In the genomic region with DNA sequence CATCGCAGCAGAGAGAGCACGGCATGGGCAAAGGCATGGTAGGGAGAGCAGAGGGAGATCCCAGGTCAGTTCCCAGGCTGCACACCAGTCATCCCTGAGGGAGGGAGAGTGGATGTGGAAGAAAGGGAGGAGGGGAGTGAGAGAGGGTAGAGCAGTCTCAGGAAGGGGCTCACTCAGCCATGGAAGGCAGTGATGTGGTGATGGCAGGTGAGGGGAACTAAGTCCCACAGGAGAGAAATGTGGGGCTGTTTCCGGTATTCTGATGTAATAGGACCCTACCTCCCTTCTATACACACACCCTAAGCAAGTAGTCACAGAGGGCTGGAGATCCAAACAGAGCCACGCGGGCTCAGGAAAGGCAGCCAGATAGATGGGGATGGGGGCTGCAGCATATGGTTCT, we compare ENCODE assay signal across 18 cellular contexts.
DNase-seq lines count a peak whose midpoint lies in the region; ATAC-seq, FAIRE-seq and TF ChIP-seq lines count a peak whose summit lies in the region.
"Had no signal": no experiment of that assay in that cellular context is flagged by ENCODE, and none has a peak within 500 bp of the region (broad histone marks: within the 10 kb centered on the region; RNA-seq: fewer than 3 reads in every experiment).

No MANE protein-coding gene starts in this region.

- no peak for FAIRE-seq in H1 (lab: Jason Lieb, UNC)
- FAIRE-seq: GM12892, GM18507, HepG2, HTR-8/SVneo had no signal

- no peak overlapping the region for H2BK20ac ChIP-seq in H1 (ENCODE audit: low read length)

- H3K4me1 ChIP-seq in BLaER1 (peaks cover 73% of the 10 kb centered on the region), H1 (replicated peaks in 1 of 4; ENCODE audit: control insufficient read depth in 3 of 4, insufficient read depth in 4 of 4, low read length in 3 of 4) (no peaks in the 10 kb centered on the region), mesendoderm (ENCODE audit: control insufficient read depth, low read depth, low read length) (no peaks in the 10 kb centered on the region), neuronal stem cell (ENCODE audit: control insufficient read depth in 2 of 2, insufficient read depth in 1 of 2, low read depth in 1 of 2, low read length in 2 of 2) (no peaks in the 10 kb centered on the region)
- H3K4me1 ChIP-seq: HAP-1 had no signal

- H3K9ac ChIP-seq in BLaER1, result no peak overlapping the region
- no peak overlapping the region for H3K9ac ChIP-seq in H1 (replicated peaks in 1 of 4; ENCODE audit: extremely low read depth in 1 of 4, low read depth in 3 of 4, low read length in 3 of 4)
- no peak overlapping the region for H3K9ac ChIP-seq in mesendoderm (ENCODE audit: low read length)
- no peak overlapping the region for H3K9ac ChIP-seq in neuronal stem cell (ENCODE audit: low read depth, low read length, poor library complexity)

- CTCF ChIA-PET in H1 (lab: Charles Lee; ENCODE audit: partially characterized antibody), result no interaction called here

- H2AFZ ChIP-seq in H1 (ENCODE audit: low read length), result no peak overlapping the region
- no peak overlapping the region for H2AFZ ChIP-seq in neuronal stem cell (ENCODE audit: low read length)

- peak overlapping the region; percentile 57 for H3K27ac ChIP-seq in BLaER1
- no peak overlapping the region for H3K27ac ChIP-seq in H1 (ENCODE audit: low read depth, low read length)
- H3K27ac ChIP-seq in mesendoderm (ENCODE audit: low read depth, low read length), result no peak overlapping the region
- H3K27ac ChIP-seq in neuronal stem cell (replicated peaks; ENCODE audit: low read length), result no peak overlapping the region
- H3K27ac ChIP-seq: 22Rv1 had no signal

- no peak overlapping the region for H4K5ac ChIP-seq in H1 (ENCODE audit: insufficient read length, low read depth, low read length)
- no peak overlapping the region for H4K5ac ChIP-seq in mesendoderm (ENCODE audit: low read length)

- H3K23ac ChIP-seq in H1 (ENCODE audit: insufficient read length) (no peak overlapping the region), mesendoderm (ENCODE audit: low read length) (peak overlapping the region; percentile 80), neuronal stem cell (ENCODE audit: low read depth, low read length, poor library complexity) (no peak overlapping the region)

- H3K14ac ChIP-seq in H1 (ENCODE audit: insufficient read length) (no peak overlapping the region), neuronal stem cell (ENCODE audit: low read length) (peak overlapping the region; percentile 60)

- ATAC-seq in GM18858 (IDR thresholded peaks at IDR 0.05; ENCODE audit: unreplicated experiment) (no peak), HG03135 (IDR thresholded peaks at IDR 0.05; ENCODE audit: unreplicated experiment) (no peak)
- ATAC-seq: HepG2 had no signal

- POLR2A ChIA-PET in H1 (lab: Charles Lee; ENCODE audit: partially characterized antibody), result no interaction called here

- H3K4ac ChIP-seq in H1 (replicated peaks; ENCODE audit: insufficient read length, low read depth, low read length) (no peak overlapping the region), mesendoderm (ENCODE audit: low read depth, low read length) (no peak overlapping the region), neuronal stem cell (ENCODE audit: low read length) (no peak overlapping the region)

- 0 out of 2 replicates have a peak overlapping the region, but pooled peaks have one; percentile 84 for H2BK15ac ChIP-seq in H1 (ENCODE audit: low read length)
- H2BK15ac ChIP-seq in mesendoderm (replicated peaks; ENCODE audit: low read depth), result no peak overlapping the region
- H2BK15ac ChIP-seq in neuronal stem cell (ENCODE audit: low read length), result peak overlapping the region; percentile 32

- H4K20me1 ChIP-seq in BLaER1 (no peaks in the 10 kb centered on the region), H1 (replicated peaks in 1 of 2; ENCODE audit: control insufficient read depth in 1 of 2, insufficient read depth in 2 of 2, low read length in 2 of 2) (no peaks in the 10 kb centered on the region)

- TF ChIP-seq EP300 in H1 (IDR thresholded peaks at IDR 0.05; ENCODE audit: borderline replicate concordance in 1 of 2, low read depth in 2 of 2, low read length in 2 of 2), result no peak

- no peak overlapping the region for H3K56ac ChIP-seq in H1 (replicated peaks; ENCODE audit: insufficient read length, low read depth, low read length)
- no peak overlapping the region for H3K56ac ChIP-seq in mesendoderm (ENCODE audit: low read length)

- H3K79me1 ChIP-seq in H1 (ENCODE audit: low read depth, low read length) (no peaks in the 10 kb centered on the region), mesendoderm (ENCODE audit: low read length) (no peaks in the 10 kb centered on the region), neuronal stem cell (ENCODE audit: low read depth, low read length) (no peaks in the 10 kb centered on the region)

- no peak for DNase-seq in H1 (ENCODE audit: low read depth in 1 of 2, low spot score in 2 of 2)
- no peak for DNase-seq in mesendoderm
- DNase-seq in neuronal stem cell (ENCODE audit: low spot score), result no peak
- no peak for DNase-seq in C1 segment of cervical spinal cord (lab: John Stamatoyannopoulos, UW)
- DNase-seq: CD4-positive, alpha-beta memory T cell; DMS79; GDM1; GOT3; KBM-7 had no signal

- H2BK5ac ChIP-seq in H1 (ENCODE audit: low read depth, low read length), result no peak overlapping the region
- no peak overlapping the region for H2BK5ac ChIP-seq in mesendoderm (ENCODE audit: low read length)
- no peak overlapping the region for H2BK5ac ChIP-seq in neuronal stem cell (ENCODE audit: low read length)

- no peak for TF ChIP-seq RAD21 in H1 (IDR thresholded peaks at IDR 0.05 in 1 of 2, conservative IDR thresholded peaks at IDR 0.05 in 1 of 2; ENCODE audit: low read depth in 2 of 2, low read length in 2 of 2)

- WGBS in H1 (ENCODE audit: extremely low coverage in 1 of 2, insufficient coverage in 1 of 2, insufficient read length in 1 of 2, insufficient replicate concordance in 2 of 2, low coverage in 1 of 2, low lambda C conversion rate in 2 of 2, missing lambda C conversion rate in 1 of 2), 2 experiments, result 93% methylated on average over 5 of the region's 5 CpGs; no CpG with 5 or more reads in 1 of the 2 experiments
- no CpG with 5 or more reads among the region's 5 CpGs for WGBS in mesendoderm (ENCODE audit: extremely low coverage, insufficient coverage, low lambda C conversion rate)
- no CpG with 5 or more reads among the region's 5 CpGs for WGBS in neuronal stem cell (ENCODE audit: extremely low coverage in 2 of 2, insufficient read length in 2 of 2, insufficient replicate concordance in 1 of 2), 2 donors

- H2BK120ac ChIP-seq in H1 (replicated peaks; ENCODE audit: low read depth, low read length) (no peak overlapping the region), mesendoderm (ENCODE audit: low read depth, low read length) (no peak overlapping the region), neuronal stem cell (ENCODE audit: low read depth, low read length) (no peak overlapping the region)

- H3K4me2 ChIP-seq in BLaER1, result peak overlapping the region; percentile 84
- H3K4me2 ChIP-seq in H1 (ENCODE audit: insufficient read depth in 1 of 2, low read depth in 2 of 2, low read length in 2 of 2), result no peak overlapping the region
- no peak overlapping the region for H3K4me2 ChIP-seq in mesendoderm (ENCODE audit: low read length)
- H3K4me2 ChIP-seq in neuronal stem cell (ENCODE audit: insufficient read depth, low read length, poor library complexity, severe bottlenecking), result no peak overlapping the region

- no peaks in the 10 kb centered on the region for H3K36me3 ChIP-seq in BLaER1
- H3K36me3 ChIP-seq in H1 (ENCODE audit: control insufficient read depth in 2 of 4, insufficient read depth in 4 of 4, low read length in 3 of 4), result no peaks in the 10 kb centered on the region
- no peaks in the 10 kb centered on the region for H3K36me3 ChIP-seq in mesendoderm (ENCODE audit: control insufficient read depth, insufficient read depth, low read length)
- no peaks in the 10 kb centered on the region for H3K36me3 ChIP-seq in neuronal stem cell (replicated peaks in 1 of 2; ENCODE audit: control insufficient read depth in 2 of 2, insufficient read depth in 2 of 2, low read length in 2 of 2)
- H3K36me3 ChIP-seq: HAP-1 had no signal

- H2AK5ac ChIP-seq in H1 (ENCODE audit: low read depth, low read length) (no peak overlapping the region), mesendoderm (ENCODE audit: low read length) (no peak overlapping the region), neuronal stem cell (ENCODE audit: low read depth, low read length) (peak overlapping the region; percentile 38)

- no peak overlapping the region for H3K4me3 ChIP-seq in BLaER1
- no peak overlapping the region for H3K4me3 ChIP-seq in H1 (ENCODE audit: extremely low read depth in 1 of 4, insufficient read depth in 2 of 4, low read depth in 3 of 4, low read length in 4 of 4)
- H3K4me3 ChIP-seq in mesendoderm (ENCODE audit: low read length), result no peak overlapping the region
- H3K4me3 ChIP-seq in neuronal stem cell (ENCODE audit: low read length in 2 of 2), result no peak overlapping the region
- H3K4me3 ChIP-seq: HAP-1 had no signal

- TF ChIP-seq CTCF in H1 (IDR thresholded peaks at IDR 0.05; ENCODE audit: control extremely low read depth in 1 of 3, insufficient read depth in 1 of 3, low read depth in 1 of 3, low read length in 3 of 3), result no peak

- H4K8ac ChIP-seq in H1 (ENCODE audit: extremely low read depth, insufficient read depth, low read length), result no peak overlapping the region
- H4K8ac ChIP-seq in mesendoderm (ENCODE audit: low read depth, low read length), result no peak overlapping the region
- H4K8ac ChIP-seq in neuronal stem cell (ENCODE audit: low read depth, low read length), result no peak overlapping the region

- no peak overlapping the region for H2BK12ac ChIP-seq in H1 (ENCODE audit: low read depth, low read length)
- H2BK12ac ChIP-seq in neuronal stem cell (ENCODE audit: low read length), result no peak overlapping the region

- 0 out of 2 replicates have a peak, but pooled peaks cover 2% of the 10 kb centered on the region for H3K23me2 ChIP-seq in H1 (ENCODE audit: low read depth, low read length)

- H4K91ac ChIP-seq in H1 (replicated peaks; ENCODE audit: insufficient read length, low read length), result no peak overlapping the region
- no peak overlapping the region for H4K91ac ChIP-seq in neuronal stem cell (ENCODE audit: low read depth, low read length, poor library complexity)

- H3K27me3 ChIP-seq in BLaER1 (no peaks in the 10 kb centered on the region), H1 (replicated peaks in 1 of 4; ENCODE audit: control insufficient read depth in 3 of 4, extremely low read depth in 1 of 4, insufficient read depth in 3 of 4, low read length in 3 of 4) (no peaks in the 10 kb centered on the region), mesendoderm (ENCODE audit: insufficient read depth, low read length, poor library complexity) (no peaks in the 10 kb centered on the region), neuronal stem cell (ENCODE audit: control insufficient read depth in 3 of 3, insufficient read depth in 3 of 3, low read depth in 1 of 3, low read length in 3 of 3) (no peaks in the 10 kb centered on the region)

- H3K79me2 ChIP-seq in H1 (ENCODE audit: control insufficient read depth in 1 of 2, insufficient read depth in 2 of 2, low read length in 2 of 2) (no peaks in the 10 kb centered on the region), mesendoderm (ENCODE audit: control insufficient read depth, insufficient read depth, low read length) (no peaks in the 10 kb centered on the region)

- TF ChIP-seq POLR2A in H1 (IDR thresholded peaks at IDR 0.05; ENCODE audit: control extremely low read depth in 1 of 2, low read depth in 2 of 2, low read length in 2 of 2), result no peak

- H3K9me3 ChIP-seq in BLaER1 (no peaks in the 10 kb centered on the region), H1 (ENCODE audit: insufficient read depth in 2 of 2, low read depth in 1 of 2, low read length in 1 of 2) (no peaks in the 10 kb centered on the region), neuronal stem cell (replicated peaks in 1 of 2; ENCODE audit: control insufficient read depth in 2 of 2, insufficient read depth in 1 of 2, low read depth in 1 of 2, low read length in 2 of 2) (peaks cover 0 to 2% of the 10 kb centered on the region in 2 donors)
- H3K9me3 ChIP-seq: HAP-1 had no signal

- no peak overlapping the region for H3K18ac ChIP-seq in H1 (ENCODE audit: extremely low read depth, low read length)
- H3K18ac ChIP-seq in mesendoderm (ENCODE audit: low read length), result no peak overlapping the region
- peak overlapping the region; percentile 76 for H3K18ac ChIP-seq in neuronal stem cell (ENCODE audit: low read length)
